In the genomic region with DNA sequence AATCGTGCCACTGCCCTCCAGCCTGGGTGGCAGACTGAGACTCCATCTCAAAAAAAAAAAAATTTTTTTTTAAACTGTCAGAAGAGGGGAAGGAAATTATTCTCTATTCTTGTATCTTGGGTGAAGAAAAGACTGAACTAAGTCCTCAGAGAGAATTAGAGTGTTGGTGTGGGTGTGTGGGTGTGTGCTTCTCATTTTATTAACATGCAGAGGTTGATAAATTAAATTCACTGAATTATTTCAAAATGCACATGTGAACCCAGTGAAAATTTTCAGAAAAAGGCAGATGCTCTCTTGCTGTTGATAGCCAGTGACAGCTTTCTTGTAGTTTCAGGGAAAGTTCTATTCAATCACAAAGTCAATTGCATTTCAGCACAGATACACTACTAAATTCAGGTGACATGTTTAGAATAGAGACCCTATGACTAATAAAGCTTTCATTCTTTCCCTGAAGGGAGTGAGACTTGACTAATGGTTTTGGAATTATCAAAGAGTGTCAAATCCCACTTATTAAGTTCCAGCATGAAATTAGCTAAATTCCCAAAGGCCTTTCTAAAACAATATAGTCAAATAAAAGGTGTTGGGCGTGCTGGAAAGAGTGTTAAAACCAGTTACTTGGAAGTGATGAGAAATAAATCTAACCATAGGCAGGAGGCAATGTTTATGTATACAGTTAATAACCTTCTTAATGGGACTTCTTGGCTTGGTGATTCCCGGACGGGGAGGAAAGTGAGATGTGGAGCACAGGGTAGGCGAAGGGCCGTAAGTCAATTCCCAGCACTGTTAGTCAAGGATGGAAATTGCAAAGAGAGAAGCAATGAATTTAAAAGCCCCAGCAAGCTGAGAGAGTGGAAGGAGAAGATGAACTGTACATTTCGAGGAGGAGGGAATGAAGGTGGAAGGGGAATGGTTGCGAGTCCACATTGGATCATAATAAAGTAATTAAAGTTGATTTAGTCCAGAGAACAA, we compare ENCODE assay signal across 1 cellular context.
TF ChIP-seq lines count a peak whose summit lies in the region.

No MANE protein-coding gene starts in this region.

TF ChIP-seq in IMR-90, 13 proteins besides CTCF, POLR2A, EP300 and RAD21 (continued from another document):
- TF ChIP-seq, protein P1, sequence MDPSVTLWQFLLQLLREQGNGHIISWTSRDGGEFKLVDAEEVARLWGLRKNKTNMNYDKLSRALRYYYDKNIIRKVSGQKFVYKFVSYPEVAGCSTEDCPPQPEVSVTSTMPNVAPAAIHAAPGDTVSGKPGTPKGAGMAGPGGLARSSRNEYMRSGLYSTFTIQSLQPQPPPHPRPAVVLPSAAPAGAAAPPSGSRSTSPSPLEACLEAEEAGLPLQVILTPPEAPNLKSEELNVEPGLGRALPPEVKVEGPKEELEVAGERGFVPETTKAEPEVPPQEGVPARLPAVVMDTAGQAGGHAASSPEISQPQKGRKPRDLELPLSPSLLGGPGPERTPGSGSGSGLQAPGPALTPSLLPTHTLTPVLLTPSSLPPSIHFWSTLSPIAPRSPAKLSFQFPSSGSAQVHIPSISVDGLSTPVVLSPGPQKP (IDR thresholded peaks at IDR 0.05; ENCODE audit: borderline replicate concordance, low read depth, low read length), result no peak
- TF ChIP-seq MAZ (IDR thresholded peaks at IDR 0.05; ENCODE audit: borderline replicate concordance, low read depth, low read length), result no peak
- no peak for TF ChIP-seq SMC3 (IDR thresholded peaks at IDR 0.05; ENCODE audit: low read depth, low read length)
- TF ChIP-seq BHLHE40 (IDR thresholded peaks at IDR 0.05; ENCODE audit: low read depth, low read length), result no peak
- no peak for TF ChIP-seq RFX5 (IDR thresholded peaks at IDR 0.05; ENCODE audit: low read depth, low read length)
- TF ChIP-seq MAFK (IDR thresholded peaks at IDR 0.05; ENCODE audit: low read depth, low read length), result no peak
- TF ChIP-seq MXI1 (IDR thresholded peaks at IDR 0.05; ENCODE audit: borderline replicate concordance, low read depth, low read length), result no peak
- TF ChIP-seq, protein P2, sequence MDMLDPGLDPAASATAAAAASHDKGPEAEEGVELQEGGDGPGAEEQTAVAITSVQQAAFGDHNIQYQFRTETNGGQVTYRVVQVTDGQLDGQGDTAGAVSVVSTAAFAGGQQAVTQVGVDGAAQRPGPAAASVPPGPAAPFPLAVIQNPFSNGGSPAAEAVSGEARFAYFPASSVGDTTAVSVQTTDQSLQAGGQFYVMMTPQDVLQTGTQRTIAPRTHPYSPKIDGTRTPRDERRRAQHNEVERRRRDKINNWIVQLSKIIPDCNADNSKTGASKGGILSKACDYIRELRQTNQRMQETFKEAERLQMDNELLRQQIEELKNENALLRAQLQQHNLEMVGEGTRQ (IDR thresholded peaks at IDR 0.05; ENCODE audit: low read depth, low read length), result no peak
